Comparison of ENCODE assay signal across 8 cellular contexts in the genomic region with DNA sequence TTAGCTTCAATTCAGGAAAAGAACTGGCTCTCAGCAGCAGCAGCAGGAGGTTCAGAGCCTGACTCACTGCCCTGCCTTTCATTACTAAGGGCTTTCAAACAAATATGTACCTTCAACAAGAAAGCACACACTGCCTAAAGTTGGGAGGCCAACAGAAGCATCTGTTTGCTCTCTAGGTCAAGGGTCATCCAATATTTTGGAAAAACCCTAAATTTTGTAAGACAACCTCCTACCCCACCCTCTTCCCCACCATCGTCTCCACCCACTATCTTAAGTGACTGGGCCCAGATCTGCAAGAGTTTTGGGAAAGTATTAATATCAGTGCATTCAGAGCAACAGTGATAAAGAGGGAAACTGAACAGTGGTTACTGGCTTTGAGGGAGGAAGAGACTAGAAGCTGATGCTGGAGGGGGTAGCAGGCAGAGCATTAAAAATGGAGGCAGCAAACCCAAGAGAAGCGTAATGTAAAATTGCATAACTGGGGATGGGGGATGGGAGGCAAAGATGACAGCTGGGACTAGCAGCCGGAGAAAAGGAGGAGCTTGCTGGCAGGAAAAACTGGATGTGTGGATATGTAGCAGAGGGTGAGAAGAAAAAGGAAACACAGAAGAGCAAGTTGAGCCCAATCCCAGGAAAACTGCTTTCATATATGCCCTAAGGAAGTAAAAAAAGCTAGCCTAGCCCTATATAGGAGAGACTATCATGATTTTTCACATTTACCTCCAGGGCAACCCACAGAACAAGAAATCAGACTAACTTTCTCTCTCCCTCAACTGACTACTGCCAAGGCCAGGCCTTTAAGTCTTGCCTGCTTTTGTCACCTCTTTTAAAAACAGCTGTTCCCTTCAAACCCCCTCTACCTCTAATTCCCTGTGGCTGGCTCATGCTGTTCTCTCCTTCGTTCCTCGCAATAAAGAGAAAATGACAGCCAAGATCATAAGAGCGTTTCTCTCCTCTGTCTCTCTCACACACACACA. TPM values are rescaled to one million over a fixed set of nuclear protein-coding genes. Genes with fewer than 3 reads are reported as not detected.
DNase-seq lines count a peak whose midpoint lies in the region; ATAC-seq and TF ChIP-seq lines count a peak whose summit lies in the region.

No MANE protein-coding gene starts in this region.

- H3K9me3 ChIP-seq in right lobe of liver (no peaks in the 10 kb centered on the region), aorta (ENCODE audit: control insufficient read depth, low read length) (no peaks in the 10 kb centered on the region)

- no peak for TF ChIP-seq POLR2A in right lobe of liver (IDR thresholded peaks at IDR 0.05)

- intact Hi-C loops in Right ventricle myocardium inferior (cut with DNase I) (no loop called here), cardiac septum (cut with DNase I) (no loop called here), right lobe of liver (cut with DNase I) (no loop called here), aorta (cut with DNase I) (loop anchor here in 1 of 2 donors (2.0 kb wide), 1 partner anchor 31 kb away; a partner anchor contains a TSS)

- H3K36me3 ChIP-seq in right lobe of liver: no peaks in the 10 kb centered on the region
- no peaks in the 10 kb centered on the region for H3K36me3 ChIP-seq in aorta (ENCODE audit: control insufficient read depth in 1 of 2, insufficient read depth in 2 of 2, low read length in 1 of 2)

- H3K27me3 ChIP-seq in right lobe of liver (no peaks in the 10 kb centered on the region), aorta (ENCODE audit: control insufficient read depth in 1 of 2, insufficient read depth in 2 of 2, low read length in 1 of 2) (no peaks in the 10 kb centered on the region)

- H3K4me1 ChIP-seq in right lobe of liver (peaks cover 0 to 30% (median 10%) of the 10 kb centered on the region in 4 donors), aorta (ENCODE audit: control insufficient read depth in 1 of 2, insufficient read depth in 2 of 2, low read length in 2 of 2) (peaks cover 15 to 22% of the 10 kb centered on the region in 2 donors)

- 44% methylated on average over 6 of the region's 6 CpGs for WGBS in right lobe of liver (ENCODE audit: insufficient coverage, low coverage, low lambda C conversion rate, missing lambda C conversion rate)
- WGBS in aorta, 2 donors: 20 to 24% methylated on average over 6 of the region's 6 CpGs

- H3K27ac ChIP-seq in right lobe of liver: no peak overlapping the region
- peak overlapping the region; percentile 57 to 99 for H3K27ac ChIP-seq in aorta (ENCODE audit: low read depth in 1 of 2, low read length in 2 of 2)

- ATAC-seq in Right ventricle myocardium inferior (peak; percentile 68), right lobe of liver (peak; percentile 67 to 85 (median 80)), aorta (ENCODE audit: low FRiP score) (peak; percentile 57), HG03097 (IDR thresholded peaks at IDR 0.05; ENCODE audit: low FRiP score, unreplicated experiment) (no peak), GM21447 (IDR thresholded peaks at IDR 0.05; ENCODE audit: unreplicated experiment) (no peak)

- no peak for DNase-seq in Right ventricle myocardium inferior (ENCODE audit: missing footprints)
- no peak for DNase-seq in cardiac septum (ENCODE audit: low spot score)
- DNase-seq in cardiac fibroblast (ENCODE audit: low read depth in 2 of 2): peak; percentile 76 to 78
- no peak for DNase-seq in right lobe of liver
- peak in 1 of 2 donors; percentile 66 for DNase-seq in aorta
- no peak for DNase-seq in activated CD4-positive, alpha-beta T cell treated with anti-CD3 and anti-CD28 coated beads for 1 hour

- no peak for TF ChIP-seq CTCF in cardiac fibroblast (IDR thresholded peaks at IDR 0.05; ENCODE audit: low read depth, low read length)
- no peak for TF ChIP-seq CTCF in right lobe of liver (IDR thresholded peaks at IDR 0.05)

- H3K4me3 ChIP-seq in cardiac fibroblast (replicated peaks in 1 of 2; ENCODE audit: low read depth in 2 of 2, low read length in 2 of 2) (no peak overlapping the region), right lobe of liver (no peak overlapping the region), aorta (ENCODE audit: low read length in 2 of 2) (no peak overlapping the region)

RNA-seq across cellular contexts. Expression of a gene that starts 31.5 kb away (rescaled TPM):
- total RNA-seq in Right ventricle myocardium inferior (211 TPM), cardiac septum (175 TPM), right lobe of liver (10 to 100 TPM; 25.4 to 49.9 (median 35.4) TPM), aorta (100 to 1,000 TPM; 169 to 221 TPM)
- polyA plus RNA-seq in aorta: 100 to 1,000 TPM; 128 to 173 TPM

Comparison
In these comparisons a context has a peak if more than half of its experiments do, and no peak if none do; other contexts are left out.
1. ATAC-seq: peak in Right ventricle myocardium inferior (single experiment), right lobe of liver (4 of 4) and aorta (single experiment); none in HG03097 (single experiment) and GM21447 (single experiment).
2. DNase-seq: peak in cardiac fibroblast (2 of 2); none in Right ventricle myocardium inferior (single experiment), cardiac septum (single experiment), right lobe of liver (0 of 3) and activated CD4-positive, alpha-beta T cell treated with anti-CD3 and anti-CD28 coated beads for 1 hour (single experiment).
3. H3K27ac ChIP-seq: peak in aorta (2 of 2); none in right lobe of liver (0 of 3).